ENCODE assay signal across 8 cellular contexts in genomic region chr3:51982838-51983577, GRCh38. TPM values are rescaled to one million over a fixed set of nuclear protein-coding genes. Genes with fewer than 3 reads are reported as not detected.
A peak's percentile ranks its signal among the peaks of the same experiment; 100 is the strongest.
DNase-seq lines count a peak whose midpoint lies in the region; ATAC-seq and TF ChIP-seq lines count a peak whose summit lies in the region.

Gene ACY1 (plus strand): TSS chr3:51983535. CDS start chr3:51984065, 530 bp downstream.

- H3K4me3 ChIP-seq in coronary artery = peak within 1 kb of the TSS; percentile 76

- no peak for TF ChIP-seq CTCF in coronary artery (IDR thresholded peaks at IDR 0.05)

- ATAC-seq in HG02678 (IDR thresholded peaks at IDR 0.05; ENCODE audit: unreplicated experiment) = peak; percentile 78
- ATAC-seq in left lobe of liver = peak; percentile 83

- H3K27ac ChIP-seq in coronary artery = peak within 1 kb of the TSS; percentile 87 to 96

- DNase-seq in NCI-H2171 treated with DMSO at 0.1 percent for 48 hours (lab: John Stamatoyannopoulos, UW) = peak; percentile 26
- no peak for DNase-seq in NCI-H2171 (lab: John Stamatoyannopoulos, UW)
- DNase-seq in NCI-H2196 treated with DMSO at 0.1 percent for 48 hours (lab: John Stamatoyannopoulos, UW; ENCODE audit: unreplicated experiment) = peak; percentile 58
- DNase-seq in activated CD4-positive, alpha-beta T cell treated with anti-CD3 and anti-CD28 coated beads for 48 hours = peak; percentile 86
- DNase-seq in coronary artery (ENCODE audit: low spot score) = peak; percentile 93
- peak; percentile 98 for DNase-seq in left lobe of liver (ENCODE audit: low spot score)
- DNase-seq in stimulated activated CD4-positive, alpha-beta T cell treated with anti-CD3 and anti-CD28 coated beads, Interleukin-2, amount 100 ng/mL, for 4 hours (ENCODE audit: low read depth) = peak; percentile 56

RNA-seq across cellular contexts. Expression of gene ACY1, which starts in this region (rescaled TPM):
- 301 TPM for total RNA-seq in left lobe of liver
